In the genomic region with DNA sequence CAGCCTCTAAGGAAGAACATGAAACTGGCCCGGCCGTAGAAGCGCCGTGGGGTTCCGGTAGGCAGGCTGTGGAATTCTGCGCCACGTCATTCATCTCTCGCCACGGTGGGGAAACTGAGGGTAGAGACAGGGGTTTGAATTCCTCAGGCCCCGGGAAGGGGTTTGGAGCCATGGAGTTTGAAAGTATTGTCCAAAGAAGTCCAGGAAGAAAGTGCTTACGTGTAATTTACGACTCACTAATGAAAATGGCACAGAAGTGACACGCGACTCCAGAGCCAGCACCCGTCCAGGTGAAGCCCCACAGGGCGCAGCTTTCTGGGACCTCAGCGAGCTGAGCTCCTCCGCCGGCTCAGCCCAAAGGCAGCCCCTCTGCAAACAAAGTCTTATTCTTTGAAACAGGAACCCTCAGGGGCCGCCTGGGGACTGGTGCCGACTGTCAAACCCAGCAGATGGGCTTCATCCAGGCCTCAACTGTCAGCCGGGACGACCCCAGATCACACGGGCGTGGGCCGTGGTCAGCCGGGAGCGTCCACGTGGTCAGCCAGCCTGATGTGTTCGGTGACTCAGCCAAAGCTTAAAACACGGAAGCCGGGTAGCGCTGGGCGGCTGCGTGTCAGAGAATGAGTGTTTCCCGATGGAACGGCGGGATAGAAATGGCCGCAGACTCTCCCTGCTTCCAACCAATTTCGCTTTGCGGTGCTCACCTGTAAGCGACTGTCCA, we compare ENCODE assay signal across 8 cellular contexts.
DNase-seq lines count a peak whose midpoint lies in the region; ATAC-seq and TF ChIP-seq lines count a peak whose summit lies in the region.
"Not testable (repeated sequence)": the region's sequence is repeated elsewhere in the genome, so short reads cannot be mapped to it uniquely, and the experiment has no call there.

No MANE protein-coding gene starts in this region.

- H3K4me1 Mint-ChIP-seq in CD14-positive monocyte, result peaks cover 17% of the 10 kb centered on the region
- not testable (repeated sequence) for H3K4me1 Mint-ChIP-seq in chondrocyte (ENCODE audit: low read depth)

- peak overlapping the region; percentile 88 to 97 (median 93) for H3K27ac Mint-ChIP-seq in CD14-positive monocyte
- not testable (repeated sequence) for H3K27ac Mint-ChIP-seq in chondrocyte (ENCODE audit: unreplicated experiment)

- H3K27me3 Mint-ChIP-seq in CD14-positive monocyte (ENCODE audit: low read depth in 3 of 3); chondrocyte (ENCODE audit: low read depth): not testable (repeated sequence)

- H3K4me3 ChIP-seq in fibroblast of the aortic adventitia (ENCODE audit: low read depth, low read length); kidney epithelial cell (ENCODE audit: low read depth, low read length); sigmoid colon; upper lobe of right lung: not testable (repeated sequence)

- WGBS in sigmoid colon, 2 donors, result 71 to 77% methylated on average over 42 of the region's 42 CpGs

- H3K9me3 ChIP-seq in sigmoid colon, upper lobe of right lung: not testable (repeated sequence)

- H3K36me3 ChIP-seq in kidney epithelial cell (ENCODE audit: control insufficient read depth, insufficient read depth, low read length); sigmoid colon; upper lobe of right lung: not testable (repeated sequence)

- peak overlapping the region; percentile 45 to 76 (median 64) for H3K27ac ChIP-seq in sigmoid colon
- peak overlapping the region; percentile 79 for H3K27ac ChIP-seq in upper lobe of right lung

- DNase-seq in CD14-positive monocyte (ENCODE audit: low spot score) (peak; percentile 59), RKO (ENCODE audit: low spot score) (peak; percentile 28), chondrocyte (ENCODE audit: low spot score) (peak; percentile 70), fibroblast of the aortic adventitia (ENCODE audit: low read depth) (peak; percentile 63), kidney epithelial cell (ENCODE audit: low read depth) (peak; percentile 9), myocyte (ENCODE audit: low read depth) (peak; percentile 62), sigmoid colon (peak; percentile 89), upper lobe of right lung (peak; percentile 85)

- H3K9me3 Mint-ChIP-seq in CD14-positive monocyte; chondrocyte (ENCODE audit: low read depth): not testable (repeated sequence)

- not testable (repeated sequence) for TF ChIP-seq POLR2A in sigmoid colon (IDR thresholded peaks at IDR 0.05)

- not testable (repeated sequence) for H3K27me3 ChIP-seq in kidney epithelial cell (ENCODE audit: control insufficient read depth, insufficient read depth, low read length); sigmoid colon; upper lobe of right lung

- ATAC-seq in upper lobe of right lung, result peak; percentile 76

- peak overlapping the region; percentile 70 to 88 for H3K4me3 Mint-ChIP-seq in CD14-positive monocyte
- not testable (repeated sequence) for H3K4me3 Mint-ChIP-seq in chondrocyte (ENCODE audit: unreplicated experiment)

- intact Hi-C loops in CD14-positive monocyte (cut with micrococcal nuclease); sigmoid colon (cut with DNase I); upper lobe of right lung (cut with DNase I): not testable (repeated sequence)

- H3K36me3 Mint-ChIP-seq in CD14-positive monocyte, result peaks cover 21 to 61% of the 10 kb centered on the region in 2 donors
- not testable (repeated sequence) for H3K36me3 Mint-ChIP-seq in chondrocyte (ENCODE audit: low read depth)

- TF ChIP-seq CTCF in CD14-positive monocyte (IDR thresholded peaks at IDR 0.05); chondrocyte (IDR thresholded peaks at IDR 0.05); fibroblast of the aortic adventitia (IDR thresholded peaks at IDR 0.05; ENCODE audit: insufficient read depth, low read length); kidney epithelial cell (IDR thresholded peaks at IDR 0.05; ENCODE audit: insufficient read depth, low read length, poor library complexity, severe bottlenecking); sigmoid colon (IDR thresholded peaks at IDR 0.05); upper lobe of right lung (IDR thresholded peaks at IDR 0.05): not testable (repeated sequence)

- peaks cover 0 to 20% (median 15%) of the 10 kb centered on the region in 4 donors for H3K4me1 ChIP-seq in sigmoid colon
- H3K4me1 ChIP-seq in upper lobe of right lung, result not testable (repeated sequence)

- TF ChIP-seq EP300 in sigmoid colon (IDR thresholded peaks at IDR 0.05), result not testable (repeated sequence)

Comparison
In these comparisons a context has a peak if more than half of its experiments do, and no peak if none do; other contexts are left out.
1. DNase-seq: peak in every context shown above with its lines; median percentile 89 in sigmoid colon; 85 in upper lobe of right lung; 70 in chondrocyte; 63 in fibroblast of the aortic adventitia; 62 in myocyte; 59 in CD14-positive monocyte; 28 in RKO; 9 in kidney epithelial cell.